ENCODE assay signal across 37 cellular contexts in the genomic region with DNA sequence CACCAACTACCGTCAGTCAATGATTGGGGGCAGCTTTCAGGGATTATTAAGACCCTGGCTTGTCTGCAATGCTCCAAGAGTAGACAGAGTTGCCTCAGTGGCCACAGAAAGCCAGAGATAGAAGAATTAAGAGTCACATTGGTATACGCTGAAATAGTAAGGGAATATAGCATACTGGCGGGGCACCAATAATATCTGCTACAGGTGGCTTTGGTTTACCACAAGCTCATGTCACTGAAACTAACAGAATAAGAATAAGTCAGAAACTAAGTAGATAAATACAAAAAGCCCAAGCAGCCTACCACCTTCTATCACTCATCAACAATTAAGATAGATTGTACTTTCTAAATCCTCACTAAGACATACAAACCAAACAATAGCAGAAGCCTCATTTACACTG.
"Had no signal": no experiment of that assay in that cellular context is flagged by ENCODE, and none has a peak within 500 bp of the region (broad histone marks: within the 10 kb centered on the region; RNA-seq: fewer than 3 reads in every experiment).

No MANE protein-coding gene starts in this region.

- H3K27me3 ChIP-seq: brain microvascular endothelial cell, MG63 had no signal

- H3K27ac ChIP-seq: brain microvascular endothelial cell, PC-9, RWPE1, VCaP had no signal

- ATAC-seq: activated CD4-positive, alpha-beta T cell treated with anti-CD3 and anti-CD28 coated beads for 36 hours; activated CD4-positive, CD25-positive, alpha-beta regulatory T cell treated with anti-CD3 and anti-CD28 coated beads, Interleukin-2, amount 50 U/mL, for 24 hours; activated CD8-positive, alpha-beta memory T cell treated with anti-CD3 and anti-CD28 coated beads, Interleukin-2, amount 10 ng/mL, durations not matched to agents 7 days and 5 days; activated T-cell treated with anti-CD3 and anti-CD28 coated beads, Interleukin-2, amount 50 U/mL, for 72 hours; activated T-helper 17 cell treated with anti-CD3 and anti-CD28 coated beads, Interleukin-2, amount 50 U/mL, for 72 hours; K562; Right ventricle myocardium inferior had no signal

- H3K4me2 ChIP-seq: PC-9 had no signal

- H3K4me3 Mint-ChIP-seq: activated CD4-positive, alpha-beta memory T cell treated with anti-CD3 and anti-CD28 coated beads for 36 hours; activated CD4-positive, alpha-beta T cell treated with anti-CD3 and anti-CD28 coated beads for 36 hours; activated CD4-positive, alpha-beta T cell treated with anti-CD3 and anti-CD28 coated beads, Interleukin-2, amount 10 ng/mL, durations not matched to agents 7 days and 5 days; activated CD8-positive, alpha-beta memory T cell treated with anti-CD3 and anti-CD28 coated beads, Interleukin-2, amount 10 ng/mL, durations not matched to agents 7 days and 5 days; activated naive CD8-positive, alpha-beta T cell treated with anti-CD3 and anti-CD28 coated beads for 36 hours; activated T-cell treated with anti-CD3 and anti-CD28 coated beads, Interleukin-2, amount 50 U/mL, for 72 hours; activated T-helper 17 cell treated with anti-CD3 and anti-CD28 coated beads, Interleukin-2, amount 50 U/mL, for 72 hours had no signal

- H2AFZ ChIP-seq: PC-9 had no signal

- H3K36me3 ChIP-seq: brain microvascular endothelial cell, MG63 had no signal

- H3K9me3 ChIP-seq: MG63 had no signal

- DNase-seq: activated CD4-positive, alpha-beta memory T cell treated with anti-CD3 and anti-CD28 coated beads for 36 hours; activated CD4-positive, alpha-beta T cell treated with anti-CD3 and anti-CD28 coated beads for 36 hours; activated CD4-positive, alpha-beta T cell treated with anti-CD3 and anti-CD28 coated beads, Interleukin-2, amount 10 ng/mL, durations not matched to agents 7 days and 5 days; activated CD8-positive, alpha-beta memory T cell treated with anti-CD3 and anti-CD28 coated beads, Interleukin-2, amount 10 ng/mL, durations not matched to agents 7 days and 5 days; activated effector memory CD4-positive, alpha-beta T cell treated with anti-CD3 and anti-CD28 coated beads, Interleukin-2, amount 50 U/mL, for 16 hours; activated naive CD4-positive, alpha-beta T cell; activated naive CD4-positive, alpha-beta T cell treated with anti-CD3 and anti-CD28 coated beads, Interleukin-2, amount 50 U/mL, for 16 hours; activated naive CD8-positive, alpha-beta T cell treated with anti-CD3 and anti-CD28 coated beads for 36 hours; activated T-cell treated with anti-CD3 and anti-CD28 coated beads, Interleukin-2, amount 50 U/mL, for 1 hour; activated T-cell treated with anti-CD3 and anti-CD28 coated beads, Interleukin-2, amount 50 U/mL, for 72 hours; amniotic stem cell; aorta; brain microvascular endothelial cell; central memory CD4-positive, alpha-beta T cell; Karpas-422; MG63; NCI-H1092 treated with DMSO at 0.1 percent for 48 hours; NCI-H1417; NCI-H146; NCI-H187; NCI-H2029 treated with DMSO at 0.1 percent for 48 hours; NCI-H2107; NCI-H2171; NCI-H510A; NCI-H526; NCI-H748 treated with DMSO at 0.1 percent for 48 hours; PC-9; SIG-M5; SW 1271; T-helper 1 cell; T-helper 9 cell had no signal

- H3K27ac Mint-ChIP-seq: activated CD4-positive, alpha-beta memory T cell treated with anti-CD3 and anti-CD28 coated beads for 36 hours; activated CD4-positive, alpha-beta T cell treated with anti-CD3 and anti-CD28 coated beads for 36 hours; activated CD4-positive, alpha-beta T cell treated with anti-CD3 and anti-CD28 coated beads, Interleukin-2, amount 10 ng/mL, durations not matched to agents 7 days and 5 days; activated CD8-positive, alpha-beta memory T cell treated with anti-CD3 and anti-CD28 coated beads, Interleukin-2, amount 10 ng/mL, durations not matched to agents 7 days and 5 days; activated naive CD8-positive, alpha-beta T cell treated with anti-CD3 and anti-CD28 coated beads for 36 hours; activated T-cell treated with anti-CD3 and anti-CD28 coated beads, Interleukin-2, amount 50 U/mL, for 72 hours; activated T-helper 17 cell treated with anti-CD3 and anti-CD28 coated beads, Interleukin-2, amount 50 U/mL, for 72 hours had no signal

- H3K9me3 Mint-ChIP-seq: activated CD4-positive, alpha-beta memory T cell treated with anti-CD3 and anti-CD28 coated beads for 36 hours; activated CD4-positive, alpha-beta T cell treated with anti-CD3 and anti-CD28 coated beads, Interleukin-2, amount 10 ng/mL, durations not matched to agents 7 days and 5 days; activated naive CD8-positive, alpha-beta T cell treated with anti-CD3 and anti-CD28 coated beads for 36 hours; activated T-cell treated with anti-CD3 and anti-CD28 coated beads, Interleukin-2, amount 50 U/mL, for 72 hours; activated T-helper 17 cell treated with anti-CD3 and anti-CD28 coated beads, Interleukin-2, amount 50 U/mL, for 72 hours had no signal

- H3K36me3 Mint-ChIP-seq: activated CD4-positive, alpha-beta memory T cell treated with anti-CD3 and anti-CD28 coated beads for 36 hours; activated CD8-positive, alpha-beta memory T cell treated with anti-CD3 and anti-CD28 coated beads, Interleukin-2, amount 10 ng/mL, durations not matched to agents 7 days and 5 days had no signal

- H3K4me3 ChIP-seq: K562, MG63, PC-9 had no signal

- H3K27me3 Mint-ChIP-seq: activated CD4-positive, alpha-beta T cell treated with anti-CD3 and anti-CD28 coated beads, Interleukin-2, amount 10 ng/mL, durations not matched to agents 7 days and 5 days; activated CD8-positive, alpha-beta memory T cell treated with anti-CD3 and anti-CD28 coated beads, Interleukin-2, amount 10 ng/mL, durations not matched to agents 7 days and 5 days had no signal
